ENCODE assay signal across 1 cellular context in the genomic region with DNA sequence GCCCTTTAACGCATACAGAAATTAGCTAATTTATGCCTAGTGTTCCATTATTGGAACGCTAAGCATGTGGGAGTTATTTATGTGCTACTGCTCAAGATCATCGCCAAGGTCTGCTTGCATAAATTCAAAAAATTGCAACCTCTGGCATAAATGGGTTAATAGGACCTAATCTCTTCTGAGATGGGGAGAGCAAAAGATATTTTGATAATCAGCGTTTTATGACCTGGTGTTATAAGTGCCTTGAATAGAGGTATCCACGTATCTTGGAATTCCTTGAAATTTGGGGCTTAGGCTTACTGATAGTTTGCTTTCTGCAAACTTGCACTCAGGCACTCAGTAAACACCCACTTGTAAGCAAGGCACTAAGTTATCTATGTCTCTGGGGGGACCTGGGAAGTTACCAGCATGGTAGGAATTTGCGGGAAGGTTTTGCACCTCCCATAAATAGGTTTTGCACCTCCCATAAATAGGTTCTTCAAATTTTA.
TF ChIP-seq lines count a peak whose summit lies in the region.

No MANE protein-coding gene starts in this region.

TF ChIP-seq in H1, 55 proteins besides CTCF, POLR2A, EP300 and RAD21 (continued from another document):
- TF ChIP-seq NANOG (IDR thresholded peaks at IDR 0.05; ENCODE audit: insufficient read depth, low read depth, low read length, poor library complexity, severe bottlenecking) (no peak), TAF1 (IDR thresholded peaks at IDR 0.05; ENCODE audit: low read depth, low read length) (no peak), CBX8 (IDR thresholded peaks at IDR 0.05; ENCODE audit: borderline replicate concordance, low read depth, low read length) (no peak), HDAC2 (IDR thresholded peaks at IDR 0.05; ENCODE audit: borderline replicate concordance in 1 of 2, low read depth in 2 of 2, low read length in 2 of 2) (no peak), POLR2AphosphoS5 (IDR thresholded peaks at IDR 0.05; ENCODE audit: low read depth, low read length) (no peak), KDM4A (IDR thresholded peaks at IDR 0.05; ENCODE audit: low read depth, low read length, severe bottlenecking) (no peak), RBBP5 (IDR thresholded peaks at IDR 0.05; ENCODE audit: borderline replicate concordance, low read depth, low read length) (no peak), HDAC6 (IDR thresholded peaks at IDR 0.05; ENCODE audit: low read depth, low read length) (no peak), SP4 (IDR thresholded peaks at IDR 0.05; ENCODE audit: low read length) (no peak), YY1 (IDR thresholded peaks at IDR 0.05; ENCODE audit: low read depth, low read length) (no peak), ZNF274 (IDR thresholded peaks at IDR 0.05; ENCODE audit: borderline replicate concordance, extremely low read depth, low read length) (no peak), JUND (IDR thresholded peaks at IDR 0.05; ENCODE audit: low read length) (no peak), SAP30 (IDR thresholded peaks at IDR 0.05; ENCODE audit: insufficient read depth, insufficient replicate concordance, low read length) (no peak), CHD2 (IDR thresholded peaks at IDR 0.05; ENCODE audit: low read length) (no peak)
- TF ChIP-seq, protein P1, sequence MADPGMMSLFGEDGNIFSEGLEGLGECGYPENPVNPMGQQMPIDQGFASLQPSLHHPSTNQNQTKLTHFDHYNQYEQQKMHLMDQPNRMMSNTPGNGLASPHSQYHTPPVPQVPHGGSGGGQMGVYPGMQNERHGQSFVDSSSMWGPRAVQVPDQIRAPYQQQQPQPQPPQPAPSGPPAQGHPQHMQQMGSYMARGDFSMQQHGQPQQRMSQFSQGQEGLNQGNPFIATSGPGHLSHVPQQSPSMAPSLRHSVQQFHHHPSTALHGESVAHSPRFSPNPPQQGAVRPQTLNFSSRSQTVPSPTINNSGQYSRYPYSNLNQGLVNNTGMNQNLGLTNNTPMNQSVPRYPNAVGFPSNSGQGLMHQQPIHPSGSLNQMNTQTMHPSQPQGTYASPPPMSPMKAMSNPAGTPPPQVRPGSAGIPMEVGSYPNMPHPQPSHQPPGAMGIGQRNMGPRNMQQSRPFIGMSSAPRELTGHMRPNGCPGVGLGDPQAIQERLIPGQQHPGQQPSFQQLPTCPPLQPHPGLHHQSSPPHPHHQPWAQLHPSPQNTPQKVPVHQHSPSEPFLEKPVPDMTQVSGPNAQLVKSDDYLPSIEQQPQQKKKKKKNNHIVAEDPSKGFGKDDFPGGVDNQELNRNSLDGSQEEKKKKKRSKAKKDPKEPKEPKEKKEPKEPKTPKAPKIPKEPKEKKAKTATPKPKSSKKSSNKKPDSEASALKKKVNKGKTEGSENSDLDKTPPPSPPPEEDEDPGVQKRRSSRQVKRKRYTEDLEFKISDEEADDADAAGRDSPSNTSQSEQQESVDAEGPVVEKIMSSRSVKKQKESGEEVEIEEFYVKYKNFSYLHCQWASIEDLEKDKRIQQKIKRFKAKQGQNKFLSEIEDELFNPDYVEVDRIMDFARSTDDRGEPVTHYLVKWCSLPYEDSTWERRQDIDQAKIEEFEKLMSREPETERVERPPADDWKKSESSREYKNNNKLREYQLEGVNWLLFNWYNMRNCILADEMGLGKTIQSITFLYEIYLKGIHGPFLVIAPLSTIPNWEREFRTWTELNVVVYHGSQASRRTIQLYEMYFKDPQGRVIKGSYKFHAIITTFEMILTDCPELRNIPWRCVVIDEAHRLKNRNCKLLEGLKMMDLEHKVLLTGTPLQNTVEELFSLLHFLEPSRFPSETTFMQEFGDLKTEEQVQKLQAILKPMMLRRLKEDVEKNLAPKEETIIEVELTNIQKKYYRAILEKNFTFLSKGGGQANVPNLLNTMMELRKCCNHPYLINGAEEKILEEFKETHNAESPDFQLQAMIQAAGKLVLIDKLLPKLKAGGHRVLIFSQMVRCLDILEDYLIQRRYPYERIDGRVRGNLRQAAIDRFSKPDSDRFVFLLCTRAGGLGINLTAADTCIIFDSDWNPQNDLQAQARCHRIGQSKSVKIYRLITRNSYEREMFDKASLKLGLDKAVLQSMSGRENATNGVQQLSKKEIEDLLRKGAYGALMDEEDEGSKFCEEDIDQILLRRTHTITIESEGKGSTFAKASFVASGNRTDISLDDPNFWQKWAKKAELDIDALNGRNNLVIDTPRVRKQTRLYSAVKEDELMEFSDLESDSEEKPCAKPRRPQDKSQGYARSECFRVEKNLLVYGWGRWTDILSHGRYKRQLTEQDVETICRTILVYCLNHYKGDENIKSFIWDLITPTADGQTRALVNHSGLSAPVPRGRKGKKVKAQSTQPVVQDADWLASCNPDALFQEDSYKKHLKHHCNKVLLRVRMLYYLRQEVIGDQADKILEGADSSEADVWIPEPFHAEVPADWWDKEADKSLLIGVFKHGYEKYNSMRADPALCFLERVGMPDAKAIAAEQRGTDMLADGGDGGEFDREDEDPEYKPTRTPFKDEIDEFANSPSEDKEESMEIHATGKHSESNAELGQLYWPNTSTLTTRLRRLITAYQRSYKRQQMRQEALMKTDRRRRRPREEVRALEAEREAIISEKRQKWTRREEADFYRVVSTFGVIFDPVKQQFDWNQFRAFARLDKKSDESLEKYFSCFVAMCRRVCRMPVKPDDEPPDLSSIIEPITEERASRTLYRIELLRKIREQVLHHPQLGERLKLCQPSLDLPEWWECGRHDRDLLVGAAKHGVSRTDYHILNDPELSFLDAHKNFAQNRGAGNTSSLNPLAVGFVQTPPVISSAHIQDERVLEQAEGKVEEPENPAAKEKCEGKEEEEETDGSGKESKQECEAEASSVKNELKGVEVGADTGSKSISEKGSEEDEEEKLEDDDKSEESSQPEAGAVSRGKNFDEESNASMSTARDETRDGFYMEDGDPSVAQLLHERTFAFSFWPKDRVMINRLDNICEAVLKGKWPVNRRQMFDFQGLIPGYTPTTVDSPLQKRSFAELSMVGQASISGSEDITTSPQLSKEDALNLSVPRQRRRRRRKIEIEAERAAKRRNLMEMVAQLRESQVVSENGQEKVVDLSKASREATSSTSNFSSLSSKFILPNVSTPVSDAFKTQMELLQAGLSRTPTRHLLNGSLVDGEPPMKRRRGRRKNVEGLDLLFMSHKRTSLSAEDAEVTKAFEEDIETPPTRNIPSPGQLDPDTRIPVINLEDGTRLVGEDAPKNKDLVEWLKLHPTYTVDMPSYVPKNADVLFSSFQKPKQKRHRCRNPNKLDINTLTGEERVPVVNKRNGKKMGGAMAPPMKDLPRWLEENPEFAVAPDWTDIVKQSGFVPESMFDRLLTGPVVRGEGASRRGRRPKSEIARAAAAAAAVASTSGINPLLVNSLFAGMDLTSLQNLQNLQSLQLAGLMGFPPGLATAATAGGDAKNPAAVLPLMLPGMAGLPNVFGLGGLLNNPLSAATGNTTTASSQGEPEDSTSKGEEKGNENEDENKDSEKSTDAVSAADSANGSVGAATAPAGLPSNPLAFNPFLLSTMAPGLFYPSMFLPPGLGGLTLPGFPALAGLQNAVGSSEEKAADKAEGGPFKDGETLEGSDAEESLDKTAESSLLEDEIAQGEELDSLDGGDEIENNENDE (IDR thresholded peaks at IDR 0.05; ENCODE audit: insufficient replicate concordance, low read length), result no peak
- TF ChIP-seq, protein P2, sequence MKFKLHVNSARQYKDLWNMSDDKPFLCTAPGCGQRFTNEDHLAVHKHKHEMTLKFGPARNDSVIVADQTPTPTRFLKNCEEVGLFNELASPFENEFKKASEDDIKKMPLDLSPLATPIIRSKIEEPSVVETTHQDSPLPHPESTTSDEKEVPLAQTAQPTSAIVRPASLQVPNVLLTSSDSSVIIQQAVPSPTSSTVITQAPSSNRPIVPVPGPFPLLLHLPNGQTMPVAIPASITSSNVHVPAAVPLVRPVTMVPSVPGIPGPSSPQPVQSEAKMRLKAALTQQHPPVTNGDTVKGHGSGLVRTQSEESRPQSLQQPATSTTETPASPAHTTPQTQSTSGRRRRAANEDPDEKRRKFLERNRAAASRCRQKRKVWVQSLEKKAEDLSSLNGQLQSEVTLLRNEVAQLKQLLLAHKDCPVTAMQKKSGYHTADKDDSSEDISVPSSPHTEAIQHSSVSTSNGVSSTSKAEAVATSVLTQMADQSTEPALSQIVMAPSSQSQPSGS (IDR thresholded peaks at IDR 0.05; ENCODE audit: low read length), result no peak
- TF ChIP-seq, protein P3, sequence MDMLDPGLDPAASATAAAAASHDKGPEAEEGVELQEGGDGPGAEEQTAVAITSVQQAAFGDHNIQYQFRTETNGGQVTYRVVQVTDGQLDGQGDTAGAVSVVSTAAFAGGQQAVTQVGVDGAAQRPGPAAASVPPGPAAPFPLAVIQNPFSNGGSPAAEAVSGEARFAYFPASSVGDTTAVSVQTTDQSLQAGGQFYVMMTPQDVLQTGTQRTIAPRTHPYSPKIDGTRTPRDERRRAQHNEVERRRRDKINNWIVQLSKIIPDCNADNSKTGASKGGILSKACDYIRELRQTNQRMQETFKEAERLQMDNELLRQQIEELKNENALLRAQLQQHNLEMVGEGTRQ (IDR thresholded peaks at IDR 0.05; ENCODE audit: low read length), result no peak
